ENCODE assay signal across 17 cellular contexts in genomic region chr1:9418851-9419250, GRCh38.
A peak's percentile ranks its signal among the peaks of the same experiment; 100 is the strongest.
DNase-seq lines count a peak whose midpoint lies in the region; ATAC-seq and TF ChIP-seq lines count a peak whose summit lies in the region.
"Had no signal": no experiment of that assay in that cellular context is flagged by ENCODE, and none has a peak within 500 bp of the region (broad histone marks: within the 10 kb centered on the region; RNA-seq: fewer than 3 reads in every experiment).

No MANE protein-coding gene starts in this region.

- no peak overlapping the region for H3K4ac ChIP-seq in mesenchymal stem cell (ENCODE audit: low read depth in 1 of 2, low read length in 2 of 2)

- H3K9me3 ChIP-seq in BLaER1 treated with 17β-estradiol and CSF1 and Interleukin-3, amounts not matched to agents 10 nM and 100 nM (replicated peaks in 1 of 11): peaks cover 6 to 13% (median 8%) of the 10 kb centered on the region in 11 experiments; a peak in 19 of 22 replicates
- H3K9me3 ChIP-seq in DOHH2 (ENCODE audit: control insufficient read depth, insufficient read depth, low read length): no peaks in the 10 kb centered on the region
- H3K9me3 ChIP-seq in Panc1 (ENCODE audit: control insufficient read depth, insufficient read depth, low read depth, low read length): no peaks in the 10 kb centered on the region
- H3K9me3 ChIP-seq in mesenchymal stem cell (ENCODE audit: control insufficient read depth, low read length): no peaks in the 10 kb centered on the region
- H3K9me3 ChIP-seq in tibial nerve: no peaks in the 10 kb centered on the region
- H3K9me3 ChIP-seq in ascending aorta: no peaks in the 10 kb centered on the region
- H3K9me3 ChIP-seq: BE2C had no signal

- H3K4me1 ChIP-seq in BLaER1 treated with 17β-estradiol and CSF1 and Interleukin-3, amounts not matched to agents 10 nM and 100 nM: peaks cover 36 to 98% (median 91%) of the 10 kb centered on the region in 10 experiments
- H3K4me1 ChIP-seq in DOHH2 (ENCODE audit: control insufficient read depth, low read length): peaks cover 99% of the 10 kb centered on the region
- H3K4me1 ChIP-seq in Panc1 (ENCODE audit: control insufficient read depth, insufficient read depth, low read length): peaks cover 11% of the 10 kb centered on the region
- peaks cover 5% of the 10 kb centered on the region for H3K4me1 ChIP-seq in mesenchymal stem cell (ENCODE audit: control insufficient read depth, insufficient read depth, low read depth, low read length)
- peaks cover 0 to 15% (median 6%) of the 10 kb centered on the region in 4 donors for H3K4me1 ChIP-seq in tibial nerve
- H3K4me1 ChIP-seq in ascending aorta: peaks cover 6 to 12% of the 10 kb centered on the region in 2 donors
- H3K4me1 ChIP-seq: BE2C had no signal

- H3K23ac ChIP-seq in mesenchymal stem cell (ENCODE audit: low read length in 2 of 2): no peak overlapping the region

- no peaks in the 10 kb centered on the region for H4K20me1 ChIP-seq in BLaER1 treated with 17β-estradiol and CSF1 and Interleukin-3, amounts not matched to agents 10 nM and 100 nM
- H4K20me1 ChIP-seq in DOHH2 (ENCODE audit: control insufficient read depth, insufficient read depth, low read depth, low read length): no peaks in the 10 kb centered on the region

- in situ Hi-C loops in Panc1 (cut with HindIII; ENCODE audit: low pct_unique_long_range_greater_than_20kb, low sequenced_read_pairs): no loop called here

- no peaks in the 10 kb centered on the region for H3K79me1 ChIP-seq in mesenchymal stem cell (replicated peaks; ENCODE audit: low read length, poor library complexity, severe bottlenecking)

- peaks cover 37% of the 10 kb centered on the region for H3K79me2 ChIP-seq in DOHH2 (ENCODE audit: control insufficient read depth, low read length)

- H2BK120ac ChIP-seq in mesenchymal stem cell (ENCODE audit: low read depth, low read length): no peak overlapping the region

- no peaks in the 10 kb centered on the region for H3K36me3 ChIP-seq in BLaER1 treated with 17β-estradiol and CSF1 and Interleukin-3, amounts not matched to agents 10 nM and 100 nM
- H3K36me3 ChIP-seq in DOHH2 (ENCODE audit: control insufficient read depth, low read length) (peaks cover under 1% of the 10 kb centered on the region; the same call in 1 of the 2 replicates), Panc1 (ENCODE audit: control insufficient read depth, insufficient read depth, low read length) (no peaks in the 10 kb centered on the region), mesenchymal stem cell (ENCODE audit: control insufficient read depth in 1 of 2, insufficient read depth in 2 of 2, low read depth in 1 of 2, low read length in 2 of 2) (no peaks in the 10 kb centered on the region), tibial nerve (peaks cover 0 to 9% (median 0%) of the 10 kb centered on the region in 3 donors), ascending aorta (no peaks in the 10 kb centered on the region)
- H3K36me3 ChIP-seq: BE2C had no signal

- H3K4me2 ChIP-seq in BLaER1 treated with 17β-estradiol and CSF1 and Interleukin-3, amounts not matched to agents 10 nM and 100 nM: peak overlapping the region in 8 of 11 experiments; percentile 39 to 90 (median 79); a peak in 15 of 22 replicates
- H3K4me2 ChIP-seq in DOHH2 (ENCODE audit: low read length) (peak overlapping the region; percentile 82), mesenchymal stem cell (ENCODE audit: low read length, poor library complexity, severe bottlenecking) (no peak overlapping the region)
- H3K4me2 ChIP-seq: PC-9 had no signal

- H3K14ac ChIP-seq in mesenchymal stem cell (ENCODE audit: low read length in 2 of 2): peak overlapping the region in 1 of 2 experiments; percentile 35

- CTCF ChIA-PET in Panc1 (lab: Charles Lee): no interaction called here

- DNase-seq in Panc1 (ENCODE audit: low read depth, low spot score): no peak
- DNase-seq in mesenchymal stem cell: no peak
- no peak for DNase-seq in tibial nerve (ENCODE audit: low spot score in 2 of 2)
- DNase-seq in ascending aorta (ENCODE audit: low spot score in 2 of 2): no peak
- DNase-seq: BE2C; DMS 273 treated with DMSO at 0.1 percent for 48 hours; H7; NCI-H2029; NCI-H2227 treated with DMSO at 0.1 percent for 48 hours; NCI-H526 treated with DMSO at 0.1 percent for 48 hours; NK-92 treated with Interleukin-12 subunit alpha and Interleukin-12 subunit beta, amount 100 ng/mL, for 24 hours; SHP77 had no signal

- peak overlapping the region; percentile 89 for H4K91ac ChIP-seq in mesenchymal stem cell (ENCODE audit: low read length)

- no peak for TF ChIP-seq POLR2A in tibial nerve (IDR thresholded peaks at IDR 0.05)

- no peak for TF ChIP-seq EP300 in tibial nerve (IDR thresholded peaks at IDR 0.05)

- H2AFZ ChIP-seq in mesenchymal stem cell (ENCODE audit: low read depth, low read length): no peak overlapping the region
- H2AFZ ChIP-seq: PC-9 had no signal

- peak overlapping the region in 1 of 2 experiments; percentile 18 for H3K18ac ChIP-seq in mesenchymal stem cell (ENCODE audit: low read depth in 1 of 2, low read length in 2 of 2)

- H4K8ac ChIP-seq in mesenchymal stem cell (ENCODE audit: low read length): peak overlapping the region; percentile 72

- H3K27me3 ChIP-seq in BLaER1 treated with 17β-estradiol and CSF1 and Interleukin-3, amounts not matched to agents 10 nM and 100 nM: peaks cover 6 to 32% (median 19%) of the 10 kb centered on the region in 11 experiments; a peak in 18 of 22 replicates
- H3K27me3 ChIP-seq in DOHH2 (ENCODE audit: control insufficient read depth, low read length) (no peaks in the 10 kb centered on the region), Panc1 (ENCODE audit: control insufficient read depth, insufficient read depth, low read length) (no peaks in the 10 kb centered on the region), mesenchymal stem cell (ENCODE audit: control insufficient read depth in 1 of 2, insufficient read depth in 1 of 2, low read length in 2 of 2) (peaks cover 0 to 42% of the 10 kb centered on the region in 2 experiments), tibial nerve (no peaks in the 10 kb centered on the region), ascending aorta (no peaks in the 10 kb centered on the region)
- H3K27me3 ChIP-seq: BE2C had no signal

- TF ChIP-seq CTCF in DOHH2 (IDR thresholded peaks at IDR 0.05; ENCODE audit: low read depth, low read length, poor library complexity, severe bottlenecking): no peak
- TF ChIP-seq CTCF in Panc1 (IDR thresholded peaks at IDR 0.05): no peak
- TF ChIP-seq CTCF in tibial nerve (IDR thresholded peaks at IDR 0.05): no peak
- TF ChIP-seq CTCF in ascending aorta (IDR thresholded peaks at IDR 0.05): no peak

- H3F3A ChIP-seq in DOHH2 (ENCODE audit: control insufficient read depth, insufficient read depth): peaks cover 43% of the 10 kb centered on the region

- no peak overlapping the region for H3K27ac ChIP-seq in BLaER1 treated with 17β-estradiol and CSF1 and Interleukin-3, amounts not matched to agents 10 nM and 100 nM
- H3K27ac ChIP-seq in DOHH2 (ENCODE audit: low read depth, low read length) (peak overlapping the region; percentile 96), Panc1 (ENCODE audit: low read length) (peak overlapping the region; percentile 3; the same call in 1 of the 2 replicates), mesenchymal stem cell (ENCODE audit: low read length, poor library complexity, severe bottlenecking) (no peak overlapping the region), tibial nerve (no peak overlapping the region), ascending aorta (no peak overlapping the region)
- H3K27ac ChIP-seq: PC-9 had no signal

- intact Hi-C loops in Panc1 (cut with micrococcal nuclease; ENCODE audit: unreplicated experiment) (no loop called here), ascending aorta (cut with DNase I) (no loop called here)

- H2BK5ac ChIP-seq in mesenchymal stem cell (ENCODE audit: low read depth, low read length, poor library complexity, severe bottlenecking): no peak overlapping the region

- H3K4me3 ChIP-seq in BLaER1 treated with 17β-estradiol and CSF1 and Interleukin-3, amounts not matched to agents 10 nM and 100 nM: no peak overlapping the region
- peak overlapping the region; percentile 69 for H3K4me3 ChIP-seq in DOHH2 (ENCODE audit: low read length)
- H3K4me3 ChIP-seq in Panc1 (ENCODE audit: low read depth in 2 of 2, low read length in 2 of 2): no peak overlapping the region
- H3K4me3 ChIP-seq in mesenchymal stem cell (ENCODE audit: insufficient read depth in 1 of 2, low read depth in 1 of 2, low read length in 2 of 2): peak overlapping the region in 1 of 2 experiments; percentile 14
- H3K4me3 ChIP-seq in tibial nerve: no peak overlapping the region
- no peak overlapping the region for H3K4me3 ChIP-seq in ascending aorta
- H3K4me3 ChIP-seq: PC-9 had no signal

- H2BK12ac ChIP-seq in mesenchymal stem cell (ENCODE audit: low read length in 2 of 2): peak overlapping the region in 1 of 2 experiments; percentile 29

- no peak overlapping the region for H3K9ac ChIP-seq in BLaER1 treated with 17β-estradiol and CSF1 and Interleukin-3, amounts not matched to agents 10 nM and 100 nM
- H3K9ac ChIP-seq in mesenchymal stem cell (ENCODE audit: low read length): no peak overlapping the region

- H3K9me2 ChIP-seq in DOHH2 (replicated peaks; ENCODE audit: control insufficient read depth, low read length): no peaks in the 10 kb centered on the region

- H2AK5ac ChIP-seq in mesenchymal stem cell (ENCODE audit: low read length, severe bottlenecking): peak overlapping the region; percentile 44

- WGBS in mesenchymal stem cell: 88% methylated on average over 4 of the region's 7 CpGs
- 91 to 95% methylated on average over 6 to 7 of the region's 7 CpGs for WGBS in tibial nerve, 2 donors

- ATAC-seq in Panc1 (no peak), GM18907 (IDR thresholded peaks at IDR 0.05; ENCODE audit: unreplicated experiment) (no peak)
- ATAC-seq: SK-N-SH treated with all-trans-retinoic acid at 6 μM for 48 hours had no signal

- no TSS peak for BruUV-seq in Panc1 (replicated peaks; lab: Mats Ljungman, UMichigan)

- no peak overlapping the region for H2BK15ac ChIP-seq in mesenchymal stem cell (ENCODE audit: low read depth, poor library complexity, severe bottlenecking)

- POLR2A ChIA-PET in Panc1 (lab: Charles Lee): interaction anchor here (0.7 kb wide), 1 partner anchor 122 kb away, joined by 3 read pairs; no protein-coding TSS in a partner anchor

Comparison
In these comparisons a context has a peak if more than half of its experiments do, and no peak if none do; other contexts are left out.
1. H3K27ac ChIP-seq: peak in DOHH2 (single experiment) and Panc1 (single experiment); none in BLaER1 treated with 17β-estradiol and CSF1 and Interleukin-3, amounts not matched to agents 10 nM and 100 nM (0 of 11), mesenchymal stem cell (single experiment), tibial nerve (0 of 4) and ascending aorta (0 of 2).